25 cellular contexts compared by ENCODE assay signal in the genomic region with DNA sequence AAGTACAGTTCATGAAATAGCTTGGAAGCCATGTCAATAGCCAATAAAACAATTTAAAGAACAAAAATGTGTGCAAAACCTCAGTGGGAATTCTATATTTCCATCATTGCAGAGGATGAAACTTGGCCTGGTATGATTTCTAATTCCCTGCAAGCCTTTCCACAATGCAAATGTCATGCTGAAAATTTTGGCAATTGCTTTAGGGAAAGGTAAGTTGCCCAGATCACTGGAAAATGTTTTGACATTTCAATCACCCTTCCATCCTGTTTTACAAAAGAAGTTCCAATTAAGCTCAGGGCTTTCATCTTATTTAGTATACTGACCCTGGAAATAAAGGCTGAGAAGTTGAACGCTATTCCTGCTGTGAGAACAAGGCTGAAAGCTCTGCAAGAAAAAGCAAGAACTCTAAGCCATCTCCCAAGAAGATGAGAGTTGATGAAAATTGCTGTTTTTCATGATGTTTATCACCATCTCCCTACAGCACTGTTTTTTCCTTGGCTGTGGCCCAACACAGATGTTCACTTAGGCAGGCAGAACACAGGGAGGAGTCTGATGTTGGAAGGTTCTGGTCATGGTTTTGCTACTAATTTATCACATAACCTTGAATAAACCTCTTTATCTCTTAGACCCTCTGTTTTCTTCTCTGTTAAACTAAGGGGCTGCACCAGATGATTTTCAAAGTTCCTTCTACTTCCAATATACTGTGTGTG.
A peak's percentile ranks its signal among the peaks of the same experiment; 100 is the strongest.
DNase-seq lines count a peak whose midpoint lies in the region; ATAC-seq and TF ChIP-seq lines count a peak whose summit lies in the region.
"Had no signal": no experiment of that assay in that cellular context is flagged by ENCODE, and none has a peak within 500 bp of the region (broad histone marks: within the 10 kb centered on the region; RNA-seq: fewer than 3 reads in every experiment).

No MANE protein-coding gene starts in this region.

- no peak for TF ChIP-seq EP300 in tibial nerve (IDR thresholded peaks at IDR 0.05)

- peak; percentile 63 for ATAC-seq in Right ventricle myocardium superior (ENCODE audit: poor library complexity)
- ATAC-seq in left ventricle myocardium superior: peak; percentile 75
- no peak for ATAC-seq in activated CD4-positive, alpha-beta T cell treated with anti-CD3 and anti-CD28 coated beads for 36 hours
- no peak for ATAC-seq in esophagus mucosa
- ATAC-seq: activated CD8-positive, alpha-beta memory T cell treated with anti-CD3 and anti-CD28 coated beads, Interleukin-2, amount 10 ng/mL, durations not matched to agents 7 days and 5 days; GM23338; stimulated activated effector memory CD8-positive, alpha-beta T cell treated with anti-CD3 and anti-CD28 coated beads, Interleukin-12 subunit alpha, Interleukin-12 subunit beta, amount 100 ng/mL, for 72 hours had no signal

- H3K27ac Mint-ChIP-seq in activated CD4-positive, alpha-beta T cell treated with anti-CD3 and anti-CD28 coated beads for 36 hours: no peak overlapping the region
- H3K27ac Mint-ChIP-seq: activated CD4-positive, alpha-beta T cell treated with anti-CD3 and anti-CD28 coated beads, Interleukin-2, amount 10 ng/mL, durations not matched to agents 24 days and 14 days; activated CD8-positive, alpha-beta memory T cell treated with anti-CD3 and anti-CD28 coated beads, Interleukin-2, amount 10 ng/mL, durations not matched to agents 7 days and 5 days; activated naive CD4-positive, alpha-beta T cell treated with anti-CD3 and anti-CD28 coated beads for 36 hours; CD8-positive, alpha-beta memory T cell; GM23338; stimulated activated effector memory CD8-positive, alpha-beta T cell treated with anti-CD3 and anti-CD28 coated beads, Interleukin-12 subunit alpha, Interleukin-12 subunit beta, amount 100 ng/mL, for 72 hours had no signal

- no peak overlapping the region for H3K4me3 Mint-ChIP-seq in activated CD4-positive, alpha-beta T cell treated with anti-CD3 and anti-CD28 coated beads for 36 hours
- H3K4me3 Mint-ChIP-seq: activated CD4-positive, alpha-beta T cell treated with anti-CD3 and anti-CD28 coated beads, Interleukin-2, amount 10 ng/mL, durations not matched to agents 24 days and 14 days; activated CD8-positive, alpha-beta memory T cell treated with anti-CD3 and anti-CD28 coated beads, Interleukin-2, amount 10 ng/mL, durations not matched to agents 7 days and 5 days; activated naive CD4-positive, alpha-beta T cell treated with anti-CD3 and anti-CD28 coated beads for 36 hours; CD8-positive, alpha-beta memory T cell; GM23338; stimulated activated effector memory CD8-positive, alpha-beta T cell treated with anti-CD3 and anti-CD28 coated beads, Interleukin-12 subunit alpha, Interleukin-12 subunit beta, amount 100 ng/mL, for 72 hours had no signal

- H3K36me3 ChIP-seq in tibial nerve: no peaks in the 10 kb centered on the region
- H3K36me3 ChIP-seq: Peyer's patch had no signal

- no peaks in the 10 kb centered on the region for H3K27me3 ChIP-seq in tibial nerve
- H3K27me3 ChIP-seq: Peyer's patch had no signal

- WGBS in tibial nerve, 2 donors: 42 to 65% methylated on average over 1 of the region's 1 CpG

- H3K36me3 Mint-ChIP-seq in activated CD4-positive, alpha-beta T cell treated with anti-CD3 and anti-CD28 coated beads for 36 hours (ENCODE audit: low read depth): no peaks in the 10 kb centered on the region
- H3K36me3 Mint-ChIP-seq: activated CD8-positive, alpha-beta memory T cell treated with anti-CD3 and anti-CD28 coated beads, Interleukin-2, amount 10 ng/mL, durations not matched to agents 7 days and 5 days; CD8-positive, alpha-beta memory T cell; stimulated activated effector memory CD8-positive, alpha-beta T cell treated with anti-CD3 and anti-CD28 coated beads, Interleukin-12 subunit alpha, Interleukin-12 subunit beta, amount 100 ng/mL, for 72 hours had no signal

- TF ChIP-seq POLR2A in tibial nerve (IDR thresholded peaks at IDR 0.05): no peak

- peaks cover 17% of the 10 kb centered on the region for H3K27me3 Mint-ChIP-seq in activated CD4-positive, alpha-beta T cell treated with anti-CD3 and anti-CD28 coated beads for 36 hours
- H3K27me3 Mint-ChIP-seq: activated CD8-positive, alpha-beta memory T cell treated with anti-CD3 and anti-CD28 coated beads, Interleukin-2, amount 10 ng/mL, durations not matched to agents 7 days and 5 days had no signal

- no peak overlapping the region for H3K4me3 ChIP-seq in tibial nerve
- H3K4me3 ChIP-seq: dorsolateral prefrontal cortex, GM23338, Peyer's patch, SK-N-MC had no signal

- peak overlapping the region in 2 of 4 donors; percentile 26 to 40 for H3K27ac ChIP-seq in tibial nerve
- H3K27ac ChIP-seq: Peyer's patch, SK-N-MC had no signal

- H3K4me1 ChIP-seq in tibial nerve: peaks cover 0 to 14% (median 0%) of the 10 kb centered on the region in 4 donors
- H3K4me1 ChIP-seq: Peyer's patch had no signal

- DNase-seq in Right ventricle myocardium superior (no peak), cardiac septum (ENCODE audit: low spot score) (no peak), dermis microvascular lymphatic vessel endothelial cell (ENCODE audit: low read depth in 2 of 2) (peak; percentile 41 to 57), left ventricle myocardium superior (peak; percentile 21), tibial nerve (ENCODE audit: low spot score in 2 of 2) (peak; percentile 36 to 59)
- no peak for DNase-seq in stimulated activated CD4-positive, alpha-beta T cell treated with anti-CD3 and anti-CD28 coated beads, Interleukin-4, amount 100 ng/mL, for 4 hours
- no peak for DNase-seq in activated CD4-positive, alpha-beta T cell treated with anti-CD3 and anti-CD28 coated beads for 36 hours
- DNase-seq: activated CD4-positive, alpha-beta T cell treated with anti-CD3 and anti-CD28 coated beads, Interleukin-2, amount 10 ng/mL, durations not matched to agents 24 days and 14 days; activated CD8-positive, alpha-beta memory T cell treated with anti-CD3 and anti-CD28 coated beads, Interleukin-2, amount 10 ng/mL, durations not matched to agents 7 days and 5 days; activated naive CD4-positive, alpha-beta T cell treated with anti-CD3 and anti-CD28 coated beads for 36 hours; AML-193; caudate nucleus; CD8-positive, alpha-beta memory T cell; GDM1; kidney glomerular epithelial cell; NCI-H1105 treated with DMSO at 0.1 percent for 48 hours; NCI-H2107; NCI-H524; Peyer's patch; T-helper 2 cell had no signal

- CTCF ChIA-PET in activated CD4-positive, alpha-beta T cell treated with anti-CD3 and anti-CD28 coated beads for 36 hours (lab: Charles Lee): no interaction called here

- intact Hi-C loops in Right ventricle myocardium superior (cut with DNase I): no loop called here
- intact Hi-C loops in cardiac septum (cut with DNase I): no loop called here
- intact Hi-C loops in left ventricle myocardium superior (cut with micrococcal nuclease): no loop called here
- intact Hi-C loops in activated CD4-positive, alpha-beta T cell treated with anti-CD3 and anti-CD28 coated beads for 36 hours (cut with DNase I, micrococcal nuclease): no loop called here

- POLR2A ChIA-PET in activated CD4-positive, alpha-beta T cell treated with anti-CD3 and anti-CD28 coated beads for 36 hours (lab: Charles Lee): no interaction called here

- no peaks in the 10 kb centered on the region for H3K9me3 Mint-ChIP-seq in activated CD4-positive, alpha-beta T cell treated with anti-CD3 and anti-CD28 coated beads for 36 hours (ENCODE audit: low read depth)
- H3K9me3 Mint-ChIP-seq: activated naive CD4-positive, alpha-beta T cell treated with anti-CD3 and anti-CD28 coated beads for 36 hours had no signal

- peaks cover 0 to 3% (median 0%) of the 10 kb centered on the region in 4 donors for H3K9me3 ChIP-seq in tibial nerve
- H3K9me3 ChIP-seq: Peyer's patch had no signal

- no peak for TF ChIP-seq CTCF in tibial nerve (IDR thresholded peaks at IDR 0.05)

- no peaks in the 10 kb centered on the region for H3K4me1 Mint-ChIP-seq in activated CD4-positive, alpha-beta T cell treated with anti-CD3 and anti-CD28 coated beads for 36 hours
- H3K4me1 Mint-ChIP-seq: activated CD4-positive, alpha-beta T cell treated with anti-CD3 and anti-CD28 coated beads, Interleukin-2, amount 10 ng/mL, durations not matched to agents 24 days and 14 days; activated CD8-positive, alpha-beta memory T cell treated with anti-CD3 and anti-CD28 coated beads, Interleukin-2, amount 10 ng/mL, durations not matched to agents 7 days and 5 days; CD8-positive, alpha-beta memory T cell; stimulated activated effector memory CD8-positive, alpha-beta T cell treated with anti-CD3 and anti-CD28 coated beads, Interleukin-12 subunit alpha, Interleukin-12 subunit beta, amount 100 ng/mL, for 72 hours had no signal

Comparison
In these comparisons a context has a peak if more than half of its experiments do, and no peak if none do; other contexts are left out.
1. DNase-seq: peak in dermis microvascular lymphatic vessel endothelial cell (2 of 2), left ventricle myocardium superior (single experiment) and tibial nerve (2 of 2); none in Right ventricle myocardium superior (single experiment), cardiac septum (single experiment), stimulated activated CD4-positive, alpha-beta T cell treated with anti-CD3 and anti-CD28 coated beads, Interleukin-4, amount 100 ng/mL, for 4 hours (0 of 2) and activated CD4-positive, alpha-beta T cell treated with anti-CD3 and anti-CD28 coated beads for 36 hours (single experiment).
2. ATAC-seq: peak in Right ventricle myocardium superior (single experiment) and left ventricle myocardium superior (single experiment); none in activated CD4-positive, alpha-beta T cell treated with anti-CD3 and anti-CD28 coated beads for 36 hours (single experiment) and esophagus mucosa (single experiment).